8 cellular contexts compared by ENCODE assay signal in the genomic region with DNA sequence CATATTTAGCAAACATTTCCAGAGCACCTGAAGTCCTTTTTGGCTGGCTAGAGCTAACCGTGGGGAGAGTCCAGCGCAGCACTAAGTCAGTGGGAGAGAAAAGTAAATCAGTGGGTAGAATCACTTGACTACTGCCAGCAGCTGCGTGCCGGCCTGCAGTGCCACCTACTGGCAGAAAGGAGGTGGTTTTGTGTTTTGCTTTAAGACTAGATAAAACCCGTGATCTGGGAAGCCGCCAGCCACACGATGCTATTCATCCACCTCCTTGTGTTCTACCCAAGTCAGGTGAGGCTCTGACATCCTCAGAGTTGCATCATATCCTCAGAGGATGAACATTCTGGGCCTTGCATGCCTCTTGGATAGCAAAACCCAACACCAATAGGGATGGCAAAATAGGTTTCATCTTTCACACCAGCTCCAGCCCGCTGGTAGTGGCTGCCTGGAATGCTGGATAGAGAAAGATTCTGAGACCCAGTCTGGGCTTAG. TPM values are rescaled to one million over a fixed set of nuclear protein-coding genes. Genes with fewer than 3 reads are reported as not detected.
DNase-seq lines count a peak whose midpoint lies in the region; ATAC-seq, FAIRE-seq and TF ChIP-seq lines count a peak whose summit lies in the region.

No MANE protein-coding gene starts in this region.

- peaks cover 7% of the 10 kb centered on the region for H3K4me1 Mint-ChIP-seq in CD4-positive, alpha-beta T cell (ENCODE audit: low read depth)
- peaks cover 12% of the 10 kb centered on the region for H3K4me1 Mint-ChIP-seq in activated CD8-positive, alpha-beta memory T cell treated with anti-CD3 and anti-CD28 coated beads, Interleukin-2, amount 10 ng/mL, durations not matched to agents 7 days and 5 days

- TF ChIP-seq POLR2A in endothelial cell of umbilical vein (IDR thresholded peaks at IDR 0.05; ENCODE audit: low read depth, low read length) = no peak

- peak; percentile 74 for FAIRE-seq in endothelial cell of umbilical vein (lab: Jason Lieb, UNC)

- H4K20me1 ChIP-seq in endothelial cell of umbilical vein (replicated peaks; ENCODE audit: control insufficient read depth, extremely low read depth, insufficient read depth, low read length) = no peaks in the 10 kb centered on the region

- no peaks in the 10 kb centered on the region for H3K9me3 Mint-ChIP-seq in CD4-positive, alpha-beta T cell
- H3K9me3 Mint-ChIP-seq in activated CD8-positive, alpha-beta memory T cell treated with anti-CD3 and anti-CD28 coated beads, Interleukin-2, amount 10 ng/mL, durations not matched to agents 7 days and 5 days (ENCODE audit: low read depth) = no peaks in the 10 kb centered on the region

- ATAC-seq in CD4-positive, alpha-beta T cell (ENCODE audit: poor library complexity) = peak; percentile 88
- ATAC-seq in HG02852 (IDR thresholded peaks at IDR 0.05; ENCODE audit: unreplicated experiment) (peak; percentile 45), HG03460 (IDR thresholded peaks at IDR 0.05; ENCODE audit: unreplicated experiment) (no peak)
- peak; percentile 80 for ATAC-seq in activated CD8-positive, alpha-beta memory T cell treated with anti-CD3 and anti-CD28 coated beads, Interleukin-2, amount 10 ng/mL, durations not matched to agents 7 days and 5 days

- CTCF ChIA-PET in CD4-positive, alpha-beta T cell (lab: Charles Lee) = interaction anchor here (0.6 to 3.7 kb wide), 14 partner anchors 9 to 597 kb away, joined by 3 to 25 read pairs (median 5); no protein-coding TSS in a partner anchor
- CTCF ChIA-PET in activated CD8-positive, alpha-beta memory T cell treated with anti-CD3 and anti-CD28 coated beads, Interleukin-2, amount 10 ng/mL, durations not matched to agents 7 days and 5 days (lab: Charles Lee) = interaction anchor here (0.6 to 12.3 kb wide), 16 partner anchors 9 to 320 kb away, joined by 3 to 264 read pairs (median 4); a partner anchor contains a TSS
- CTCF ChIA-PET in endothelial cell of umbilical vein (lab: Charles Lee) = interaction anchor here (0.6 to 9.7 kb wide), 22 partner anchors 10 to 555 kb away, joined by 3 to 440 read pairs (median 4); a partner anchor contains a TSS

- intact Hi-C loops in CD4-positive, alpha-beta T cell (cut with DNase I, micrococcal nuclease) = loop anchor here (1.0 to 5.0 kb wide), 4 partner anchors 47 to 551 kb away; no protein-coding TSS in a partner anchor
- intact Hi-C loops in endothelial cell of umbilical vein (cut with micrococcal nuclease) = loop anchor here (1.0 to 5.0 kb wide), 2 partner anchors 47 to 69 kb away; no protein-coding TSS in a partner anchor

- no peak overlapping the region for H3K4me3 ChIP-seq in endothelial cell of umbilical vein (replicated peaks in 1 of 3; ENCODE audit: insufficient read depth in 1 of 3, low read depth in 1 of 3, low read length in 3 of 3)

- TF ChIP-seq CTCF in CD4-positive, alpha-beta T cell (IDR thresholded peaks at IDR 0.05) = peak; percentile 98
- TF ChIP-seq CTCF in endothelial cell of umbilical vein (IDR thresholded peaks at IDR 0.05; ENCODE audit: extremely low read depth in 1 of 2, insufficient read depth in 1 of 2, low read depth in 1 of 2, low read length in 2 of 2) = peak; percentile 85 to 90

- H3K27ac ChIP-seq in CD4-positive, alpha-beta T cell (ENCODE audit: low read depth, low read length) = no peak overlapping the region
- no peak overlapping the region for H3K27ac ChIP-seq in endothelial cell of umbilical vein (ENCODE audit: insufficient read depth, low read depth, low read length)

- no peak overlapping the region for H3K9ac ChIP-seq in endothelial cell of umbilical vein (replicated peaks; ENCODE audit: extremely low read depth, insufficient read depth, low read length)

- H3K36me3 ChIP-seq in endothelial cell of umbilical vein (ENCODE audit: control insufficient read depth in 2 of 2, extremely low read depth in 1 of 2, insufficient read depth in 2 of 2, low read length in 2 of 2) = no peaks in the 10 kb centered on the region

- no peaks in the 10 kb centered on the region for H3K4me1 ChIP-seq in endothelial cell of umbilical vein (ENCODE audit: control insufficient read depth, extremely low read depth, insufficient read depth, low read length)

- H3K4me2 ChIP-seq in endothelial cell of umbilical vein (ENCODE audit: insufficient read depth, low read length) = no peak overlapping the region

- peaks cover 13% of the 10 kb centered on the region for H3K27me3 Mint-ChIP-seq in CD4-positive, alpha-beta T cell
- H3K27me3 Mint-ChIP-seq in activated CD8-positive, alpha-beta memory T cell treated with anti-CD3 and anti-CD28 coated beads, Interleukin-2, amount 10 ng/mL, durations not matched to agents 7 days and 5 days = peaks cover 5% of the 10 kb centered on the region

- dilution Hi-C loops in endothelial cell of umbilical vein (cut with MboI; ENCODE audit: extremely low pct_ligation_motif_present, low sequenced_read_pairs) = no loop called here

- H3K27ac Mint-ChIP-seq in CD4-positive, alpha-beta T cell = no peak overlapping the region
- no peak overlapping the region for H3K27ac Mint-ChIP-seq in activated CD8-positive, alpha-beta memory T cell treated with anti-CD3 and anti-CD28 coated beads, Interleukin-2, amount 10 ng/mL, durations not matched to agents 7 days and 5 days

- H3K4me3 Mint-ChIP-seq in CD4-positive, alpha-beta T cell = no peak overlapping the region
- H3K4me3 Mint-ChIP-seq in activated CD8-positive, alpha-beta memory T cell treated with anti-CD3 and anti-CD28 coated beads, Interleukin-2, amount 10 ng/mL, durations not matched to agents 7 days and 5 days = no peak overlapping the region

- POLR2A ChIA-PET in CD4-positive, alpha-beta T cell (lab: Charles Lee) = interaction anchor here (0.6 kb wide), 1 partner anchor 85 kb away, joined by 3 read pairs; a partner anchor contains a TSS
- POLR2A ChIA-PET in endothelial cell of umbilical vein (lab: Charles Lee) = no interaction called here

- no peak overlapping the region for H2AFZ ChIP-seq in endothelial cell of umbilical vein (ENCODE audit: low read depth, low read length)

- H3K9me1 ChIP-seq in endothelial cell of umbilical vein (replicated peaks; ENCODE audit: control insufficient read depth, extremely low read depth, insufficient read depth, low read length) = no peaks in the 10 kb centered on the region

- H3K27me3 ChIP-seq in CD4-positive, alpha-beta T cell (ENCODE audit: control insufficient read depth, insufficient read depth, low read length) = peaks cover 7% of the 10 kb centered on the region
- peaks cover 9 to 10% of the 10 kb centered on the region in 2 experiments for H3K27me3 ChIP-seq in endothelial cell of umbilical vein (ENCODE audit: control insufficient read depth in 2 of 2, insufficient read depth in 2 of 2, low read length in 2 of 2)

- H3K9me3 ChIP-seq in CD4-positive, alpha-beta T cell (ENCODE audit: control insufficient read depth, low read length) = no peaks in the 10 kb centered on the region
- no peaks in the 10 kb centered on the region for H3K9me3 ChIP-seq in endothelial cell of umbilical vein (replicated peaks; ENCODE audit: control insufficient read depth, insufficient read depth, low read length)

- H3K36me3 Mint-ChIP-seq in CD4-positive, alpha-beta T cell (ENCODE audit: low read depth) = no peaks in the 10 kb centered on the region
- H3K36me3 Mint-ChIP-seq in activated CD8-positive, alpha-beta memory T cell treated with anti-CD3 and anti-CD28 coated beads, Interleukin-2, amount 10 ng/mL, durations not matched to agents 7 days and 5 days = no peaks in the 10 kb centered on the region

- no peaks in the 10 kb centered on the region for H3K79me2 ChIP-seq in endothelial cell of umbilical vein (ENCODE audit: control insufficient read depth, insufficient read depth, low read length)

- DNase-seq in CD4-positive, alpha-beta T cell = peak; percentile 59 to 76 (median 68)
- DNase-seq in NOMO-1 treated with DMSO at 0.1 percent for 48 hours (lab: John Stamatoyannopoulos, UW; ENCODE audit: unreplicated experiment) = peak; percentile 47
- peak; percentile 85 for DNase-seq in activated CD8-positive, alpha-beta memory T cell treated with anti-CD3 and anti-CD28 coated beads, Interleukin-2, amount 10 ng/mL, durations not matched to agents 7 days and 5 days
- DNase-seq in endothelial cell of umbilical vein (ENCODE audit: low read depth, low spot score) = peak; percentile 73
- peak; percentile 82 for DNase-seq in myocyte (ENCODE audit: low read depth)
- peak; percentile 55 for DNase-seq in stimulated activated CD8-positive, alpha-beta memory T cell treated with anti-CD3 and anti-CD28 coated beads, Interleukin-4, amount 100 ng/mL, for 24 hours (ENCODE audit: low read depth)

- BruUV-seq in endothelial cell of umbilical vein (replicated peaks; lab: Mats Ljungman, UMichigan) = no TSS peak

RNA-seq across cellular contexts. Expression of a gene that starts 14.1 kb away (rescaled TPM):
- total RNA-seq in CD4-positive, alpha-beta T cell = under 1 TPM in 1 of 2 experiments, not detected in 1; 0.05 TPM
- total RNA-seq in activated CD8-positive, alpha-beta memory T cell treated with anti-CD3 and anti-CD28 coated beads, Interleukin-2, amount 10 ng/mL, durations not matched to agents 7 days and 5 days = not detected
- total RNA-seq in endothelial cell of umbilical vein (not detected in 2 replicates), myocyte (84.9 and 91.9 TPM in 2 replicates)
- polyA plus RNA-seq in endothelial cell of umbilical vein = not detected in 2 replicates
- polyA plus RNA-seq in endothelial cell of umbilical vein (2011; cell fraction: cytosol; rRNA removed) = not detected in 2 replicates
- polyA plus RNA-seq in endothelial cell of umbilical vein (2011; cell fraction: nucleus; rRNA removed) = 0.03 and 0.04 TPM in 2 replicates
- 0.07 TPM in 1 of 2 replicates, not detected in the other for polyA plus RNA-seq in endothelial cell of umbilical vein (2012)
- polyA minus RNA-seq in endothelial cell of umbilical vein = 0.04 and 0.12 TPM in 2 replicates
- polyA minus RNA-seq in endothelial cell of umbilical vein (2011; cell fraction: cytosol; rRNA and poly(A)+ RNA removed) = not detected
- polyA minus RNA-seq in endothelial cell of umbilical vein (2011; cell fraction: nucleus; rRNA and poly(A)+ RNA removed) = not detected in 2 replicates
- 27.6 TPM for polyA plus RNA-seq in myocyte (2012)

RNA-seq across cellular contexts. Expression of a gene that starts 18.3 kb away (rescaled TPM):
- total RNA-seq in CD4-positive, alpha-beta T cell = 1 to 10 TPM; 1.1 to 1.3 TPM
- total RNA-seq in activated CD8-positive, alpha-beta memory T cell treated with anti-CD3 and anti-CD28 coated beads, Interleukin-2, amount 10 ng/mL, durations not matched to agents 7 days and 5 days = under 1 TPM in 1 of 2 experiments, not detected in 1; 0.80 TPM
- total RNA-seq in endothelial cell of umbilical vein (not detected in 2 replicates), myocyte (2.3 and 4.8 TPM in 2 replicates)
- not detected in 2 replicates for polyA plus RNA-seq in endothelial cell of umbilical vein
- polyA plus RNA-seq in endothelial cell of umbilical vein (2011; cell fraction: cytosol; rRNA removed) = not detected in 2 replicates
- not detected in 2 replicates for polyA plus RNA-seq in endothelial cell of umbilical vein (2011; cell fraction: nucleus; rRNA removed)
- not detected in 2 replicates for polyA plus RNA-seq in endothelial cell of umbilical vein (2012)
- polyA minus RNA-seq in endothelial cell of umbilical vein = not detected in 2 replicates
- polyA minus RNA-seq in endothelial cell of umbilical vein (2011; cell fraction: cytosol; rRNA and poly(A)+ RNA removed) = not detected
- polyA minus RNA-seq in endothelial cell of umbilical vein (2011; cell fraction: nucleus; rRNA and poly(A)+ RNA removed) = not detected in 2 replicates
- polyA plus RNA-seq in myocyte (2012) = 0.11 TPM

RNA-seq across cellular contexts. Expression of a gene that starts 37.6 kb away (rescaled TPM):
- total RNA-seq in CD4-positive, alpha-beta T cell = 10 to 100 TPM; 22.8 to 22.9 TPM
- total RNA-seq in activated CD8-positive, alpha-beta memory T cell treated with anti-CD3 and anti-CD28 coated beads, Interleukin-2, amount 10 ng/mL, durations not matched to agents 7 days and 5 days = under 1 TPM; 0.18 to 0.30 TPM
- total RNA-seq in endothelial cell of umbilical vein = not detected in 2 replicates
- not detected in 2 replicates for polyA plus RNA-seq in endothelial cell of umbilical vein
- not detected in 2 replicates for polyA plus RNA-seq in endothelial cell of umbilical vein (2011; cell fraction: cytosol; rRNA removed)
- polyA plus RNA-seq in endothelial cell of umbilical vein (2011; cell fraction: nucleus; rRNA removed) = not detected in 2 replicates
- polyA plus RNA-seq in endothelial cell of umbilical vein (2012) = not detected in 2 replicates
- polyA minus RNA-seq in endothelial cell of umbilical vein = not detected in 2 replicates
- polyA minus RNA-seq in endothelial cell of umbilical vein (2011; cell fraction: cytosol; rRNA and poly(A)+ RNA removed) = not detected
- not detected in 2 replicates for polyA minus RNA-seq in endothelial cell of umbilical vein (2011; cell fraction: nucleus; rRNA and poly(A)+ RNA removed)
- 0.35 and 0.78 TPM in 2 replicates for total RNA-seq in myocyte
- polyA plus RNA-seq in myocyte (2012) = 0.03 TPM

Comparison
In these comparisons a context has a peak if more than half of its experiments do, and no peak if none do; other contexts are left out.
1. RNA of a gene that starts 14.1 kb away (total RNA-seq): 84.9 to 91.9 TPM in myocyte; 0.05 TPM in CD4-positive, alpha-beta T cell, not detected in activated CD8-positive, alpha-beta memory T cell treated with anti-CD3 and anti-CD28 coated beads, Interleukin-2, amount 10 ng/mL, durations not matched to agents 7 days and 5 days and not detected in endothelial cell of umbilical vein; every median in the first group is over 10 times any median in the second.
2. RNA of a gene that starts 37.6 kb away (total RNA-seq): 22.8 to 22.9 TPM in CD4-positive, alpha-beta T cell; 0.35 to 0.78 TPM in myocyte, 0.18 to 0.30 TPM in activated CD8-positive, alpha-beta memory T cell treated with anti-CD3 and anti-CD28 coated beads, Interleukin-2, amount 10 ng/mL, durations not matched to agents 7 days and 5 days and not detected in endothelial cell of umbilical vein; every median in the first group is over 10 times any median in the second.
3. Peak in every context shown above with its lines, with median percentiles within 50 percentile points of each other: DNase-seq.